Comparison of ENCODE assay signal across 1 cellular context in the genomic region with DNA sequence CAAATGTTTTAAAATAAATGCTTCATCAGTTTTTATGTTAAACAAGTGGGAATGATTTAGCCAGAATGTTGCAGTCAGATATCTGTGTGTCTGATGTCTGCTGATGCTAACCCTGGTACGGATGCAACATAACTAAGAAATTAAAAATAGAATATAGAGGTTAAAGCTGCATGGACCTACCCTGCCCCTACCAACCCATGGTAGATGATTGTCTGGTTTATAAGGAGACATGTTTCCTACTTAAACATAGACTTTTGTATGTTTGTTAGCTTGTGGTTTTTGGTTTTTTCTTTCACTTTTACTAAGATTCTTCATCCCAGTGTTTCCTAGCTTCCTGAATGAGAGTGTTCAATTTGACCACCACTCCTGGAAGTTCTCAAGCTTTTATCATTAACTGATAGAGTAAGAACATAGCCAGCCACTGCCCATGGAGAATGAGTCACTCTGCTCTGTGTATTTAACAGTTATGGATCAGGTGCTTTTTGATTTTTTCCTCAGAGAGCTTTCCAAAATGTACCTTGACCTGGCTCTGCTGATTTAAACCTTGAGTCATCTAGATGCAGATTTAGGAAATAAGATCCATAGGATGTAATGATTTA.
TF ChIP-seq lines count a peak whose summit lies in the region.

No MANE protein-coding gene starts in this region.

TF ChIP-seq in GM12878, 131 proteins besides CTCF, POLR2A, EP300 and RAD21 (continued from another document):
- TF ChIP-seq, protein P1, sequence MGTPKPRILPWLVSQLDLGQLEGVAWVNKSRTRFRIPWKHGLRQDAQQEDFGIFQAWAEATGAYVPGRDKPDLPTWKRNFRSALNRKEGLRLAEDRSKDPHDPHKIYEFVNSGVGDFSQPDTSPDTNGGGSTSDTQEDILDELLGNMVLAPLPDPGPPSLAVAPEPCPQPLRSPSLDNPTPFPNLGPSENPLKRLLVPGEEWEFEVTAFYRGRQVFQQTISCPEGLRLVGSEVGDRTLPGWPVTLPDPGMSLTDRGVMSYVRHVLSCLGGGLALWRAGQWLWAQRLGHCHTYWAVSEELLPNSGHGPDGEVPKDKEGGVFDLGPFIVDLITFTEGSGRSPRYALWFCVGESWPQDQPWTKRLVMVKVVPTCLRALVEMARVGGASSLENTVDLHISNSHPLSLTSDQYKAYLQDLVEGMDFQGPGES (IDR thresholded peaks at IDR 0.05) = no peak
- TF ChIP-seq HCFC1 (IDR thresholded peaks at IDR 0.05; ENCODE audit: low read length) (no peak), STAT3 (IDR thresholded peaks at IDR 0.05; ENCODE audit: low read depth, low read length) (no peak), POU2F2 (IDR thresholded peaks at IDR 0.05; ENCODE audit: borderline replicate concordance, low read depth, low read length) (no peak), RELA (IDR thresholded peaks at IDR 0.05; ENCODE audit: borderline replicate concordance, partially characterized antibody) (no peak)
